In genomic region chr5:39178171-39178570, GRCh38 we compare ENCODE assay signal across 11 cellular contexts. TPM values are rescaled to one million over a fixed set of nuclear protein-coding genes. Genes with fewer than 3 reads are reported as not detected.
DNase-seq lines count a peak whose midpoint lies in the region; ATAC-seq and TF ChIP-seq lines count a peak whose summit lies in the region.
"Had no signal": no experiment of that assay in that cellular context is flagged by ENCODE, and none has a peak within 500 bp of the region (broad histone marks: within the 10 kb centered on the region; RNA-seq: fewer than 3 reads in every experiment).

No MANE protein-coding gene starts in this region.

- H3K27ac ChIP-seq in RWPE2 (ENCODE audit: poor library complexity, severe bottlenecking) (no peak overlapping the region), uterus (no peak overlapping the region)

- H3K9me3 ChIP-seq in RWPE2 (ENCODE audit: severe bottlenecking) = no peaks in the 10 kb centered on the region
- H3K9me3 ChIP-seq in uterus = no peaks in the 10 kb centered on the region

- H3K36me3 ChIP-seq in RWPE2 (ENCODE audit: low read depth) = no peaks in the 10 kb centered on the region
- no peaks in the 10 kb centered on the region for H3K36me3 ChIP-seq in uterus

- DNase-seq in AG09309 (ENCODE audit: low read depth) (peak; percentile 98), RWPE2 (ENCODE audit: low spot score) (no peak), fibroblast of mammary gland (ENCODE audit: low read depth) (peak; percentile 44), NCI-H446 (lab: John Stamatoyannopoulos, UW) (no peak), left lobe of liver (ENCODE audit: low spot score) (no peak), uterus (no peak), NCI-H510A treated with DMSO at 0.1 percent for 48 hours (lab: John Stamatoyannopoulos, UW) (no peak)
- DNase-seq: head of caudate nucleus; stimulated activated CD4-positive, alpha-beta T cell treated with anti-CD3 and anti-CD28 coated beads, Interleukin-4, amount 100 ng/mL, for 4 hours had no signal

- ATAC-seq in GM19397 (IDR thresholded peaks at IDR 0.05; ENCODE audit: unreplicated experiment) (peak; percentile 21), RWPE2 (ENCODE audit: low read depth) (peak; percentile 82), left lobe of liver (no peak)

- TF ChIP-seq CTCF in AG09309 (IDR thresholded peaks at IDR 0.05; ENCODE audit: control insufficient read depth, insufficient read depth, low read depth, low read length, missing control alignments) = no peak
- TF ChIP-seq CTCF in RWPE2 (IDR thresholded peaks at IDR 0.05; ENCODE audit: poor library complexity, severe bottlenecking) = no peak
- no peak for TF ChIP-seq CTCF in fibroblast of mammary gland (conservative IDR thresholded peaks at IDR 0.05; ENCODE audit: control insufficient read depth, insufficient read depth, low read depth, low read length)
- TF ChIP-seq CTCF in uterus (IDR thresholded peaks at IDR 0.05) = no peak

- H3K4me3 ChIP-seq in AG09309 (ENCODE audit: control insufficient read depth, low read depth, low read length) (no peak overlapping the region), RWPE2 (ENCODE audit: severe bottlenecking) (no peak overlapping the region), fibroblast of mammary gland (ENCODE audit: control insufficient read depth, low read depth, low read length) (no peak overlapping the region), uterus (no peak overlapping the region)

- H3K27me3 ChIP-seq in RWPE2 (ENCODE audit: insufficient read depth, poor library complexity, severe bottlenecking) (no peaks in the 10 kb centered on the region), uterus (no peaks in the 10 kb centered on the region)

- no peak for TF ChIP-seq POLR2A in uterus (IDR thresholded peaks at IDR 0.05)

- intact Hi-C loops in uterus (cut with DNase I; ENCODE audit: low total_unique reads) = no loop called here

- H3K4me1 ChIP-seq in RWPE2 (ENCODE audit: insufficient read depth, poor library complexity, severe bottlenecking) = peaks cover 5% of the 10 kb centered on the region
- no peaks in the 10 kb centered on the region for H3K4me1 ChIP-seq in uterus

RNA-seq across cellular contexts. Expression of gene FYB1, which starts 41.2 kb away (rescaled TPM):
- 4.4 TPM for total RNA-seq in left lobe of liver
- 10 to 100 TPM in 1 of 4 donors, 1 to 10 TPM in 3; 1.8 to 16.5 (median 4.8) TPM for total RNA-seq in uterus
- total RNA-seq: myocyte had no signal

Comparison
In these comparisons a context has a peak if more than half of its experiments do, and no peak if none do; other contexts are left out.
1. DNase-seq: peak in AG09309 (single experiment) and fibroblast of mammary gland (single experiment); none in RWPE2 (single experiment), NCI-H446 (0 of 2), left lobe of liver (single experiment), uterus (0 of 2) and NCI-H510A treated with DMSO at 0.1 percent for 48 hours (single experiment).